Comparison of ENCODE assay signal across 1 cellular context in genomic region chr22:28714043-28714442, GRCh38.
TF ChIP-seq lines count a peak whose summit lies in the region.

No MANE protein-coding gene starts in this region.

TF ChIP-seq in GM12878, 131 proteins besides CTCF, POLR2A, EP300 and RAD21:
- TF ChIP-seq USF2 (IDR thresholded peaks at IDR 0.05; ENCODE audit: borderline replicate concordance, low read depth, low read length) (no peak), IKZF1 (conservative IDR thresholded peaks at IDR 0.05) (peak; percentile 47; the same call in 1 of the 2 replicates), RELA (IDR thresholded peaks at IDR 0.05; ENCODE audit: borderline replicate concordance, partially characterized antibody) (no peak), DPF2 (IDR thresholded peaks at IDR 0.05) (peak; percentile 57), RAD51 (IDR thresholded peaks at IDR 0.05) (peak; percentile 57; the same call in 1 of the 2 replicates), MTA2 (IDR thresholded peaks at IDR 0.05; ENCODE audit: low read depth) (peak; percentile 67), TCF7 (IDR thresholded peaks at IDR 0.05; ENCODE audit: borderline replicate concordance) (0 out of 2 replicates have a peak, but pooled peaks have one; percentile 49), NFXL1 (IDR thresholded peaks at IDR 0.05; ENCODE audit: borderline replicate concordance) (no peak), NFIC (IDR thresholded peaks at IDR 0.05; ENCODE audit: low read depth, low read length) (peak; percentile 32; the same call in 1 of the 2 replicates), IKZF2 (IDR thresholded peaks at IDR 0.05) (peak; percentile 52 to 60; a peak in 3 of 4 replicates), RUNX3 (IDR thresholded peaks at IDR 0.05; ENCODE audit: low read length) (peak; percentile 70; the same call in 1 of the 2 replicates)
